ENCODE assay signal across 13 cellular contexts in the genomic region with DNA sequence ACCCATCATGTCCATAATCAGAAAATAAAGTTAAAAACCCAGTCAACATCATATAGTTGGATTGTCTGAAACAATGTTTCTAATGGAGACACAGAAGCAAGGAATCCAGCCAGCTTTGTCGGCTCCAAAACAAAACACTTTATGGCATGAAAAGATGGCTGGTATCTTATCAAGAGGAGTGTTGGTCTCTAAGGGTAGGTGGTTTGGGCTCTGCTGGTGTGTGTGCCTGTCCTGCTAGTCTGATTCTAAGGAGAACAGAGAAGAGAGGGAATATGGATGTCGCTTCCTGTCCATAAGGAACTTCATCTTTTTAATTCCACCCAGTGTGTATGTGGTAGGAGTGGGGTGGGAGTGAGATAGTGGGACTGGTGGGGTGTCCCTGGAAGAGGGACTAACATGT. TPM values are rescaled to one million over a fixed set of nuclear protein-coding genes. Genes with fewer than 3 reads are reported as not detected.
DNase-seq lines count a peak whose midpoint lies in the region; ATAC-seq and TF ChIP-seq lines count a peak whose summit lies in the region.
"Had no signal": no experiment of that assay in that cellular context is flagged by ENCODE, and none has a peak within 500 bp of the region (broad histone marks: within the 10 kb centered on the region; RNA-seq: fewer than 3 reads in every experiment).

No MANE protein-coding gene starts in this region.

- ATAC-seq in central memory CD8-positive, alpha-beta T cell (replicated peaks; ENCODE audit: extremely low read depth, poor library complexity, severe bottlenecking), result no peak
- no peak for ATAC-seq in HG03571 (IDR thresholded peaks at IDR 0.05; ENCODE audit: unreplicated experiment)
- ATAC-seq: foreskin keratinocyte had no signal

- H3K23ac ChIP-seq in mesenchymal stem cell (ENCODE audit: low read length in 2 of 2), result no peak overlapping the region

- H3K4me2 ChIP-seq in mesenchymal stem cell (ENCODE audit: low read length, poor library complexity, severe bottlenecking), result no peak overlapping the region

- H3K4me1 Mint-ChIP-seq in activated T-cell treated with anti-CD3 and anti-CD28 coated beads, Interleukin-2, amount 50 U/mL, for 24 hours (ENCODE audit: low read depth), result peaks cover 62% of the 10 kb centered on the region
- peaks cover 44% of the 10 kb centered on the region for H3K4me1 Mint-ChIP-seq in central memory CD8-positive, alpha-beta T cell

- no peak overlapping the region for H2BK15ac ChIP-seq in mesenchymal stem cell (ENCODE audit: low read depth, poor library complexity, severe bottlenecking)

- 91% methylated on average over 2 of the region's 2 CpGs for WGBS in mesenchymal stem cell
- 45 to 52% methylated on average over 2 of the region's 2 CpGs for WGBS in testis, 2 donors

- H3K4me3 Mint-ChIP-seq in activated T-cell treated with anti-CD3 and anti-CD28 coated beads, Interleukin-2, amount 50 U/mL, for 24 hours, result no peak overlapping the region
- no peak overlapping the region for H3K4me3 Mint-ChIP-seq in central memory CD8-positive, alpha-beta T cell

- no peak overlapping the region for H3K4me3 ChIP-seq in mesenchymal stem cell (ENCODE audit: insufficient read depth in 1 of 2, low read depth in 1 of 2, low read length in 2 of 2)
- no peak overlapping the region for H3K4me3 ChIP-seq in testis
- H3K4me3 ChIP-seq: lung had no signal

- peak overlapping the region; percentile 38 for H3K27ac Mint-ChIP-seq in activated T-cell treated with anti-CD3 and anti-CD28 coated beads, Interleukin-2, amount 50 U/mL, for 24 hours
- H3K27ac Mint-ChIP-seq in central memory CD8-positive, alpha-beta T cell (ENCODE audit: low read depth), result peak overlapping the region; percentile 19

- H3K27ac ChIP-seq in mesenchymal stem cell (ENCODE audit: low read length, poor library complexity, severe bottlenecking), result no peak overlapping the region
- peak overlapping the region; percentile 17 to 36 for H3K27ac ChIP-seq in testis
- H3K27ac ChIP-seq: foreskin keratinocyte had no signal

- peaks cover 6% of the 10 kb centered on the region for H3K36me3 Mint-ChIP-seq in activated T-cell treated with anti-CD3 and anti-CD28 coated beads, Interleukin-2, amount 50 U/mL, for 24 hours (ENCODE audit: low read depth)
- H3K36me3 Mint-ChIP-seq in central memory CD8-positive, alpha-beta T cell (ENCODE audit: insufficient read depth), result peaks cover 2% of the 10 kb centered on the region

- H3K18ac ChIP-seq in mesenchymal stem cell (ENCODE audit: low read depth in 1 of 2, low read length in 2 of 2), result no peak overlapping the region

- H2AK5ac ChIP-seq in mesenchymal stem cell (ENCODE audit: low read length, severe bottlenecking), result no peak overlapping the region

- H3K9me3 ChIP-seq in mesenchymal stem cell (ENCODE audit: control insufficient read depth, low read length) (no peaks in the 10 kb centered on the region), testis (no peaks in the 10 kb centered on the region)

- H3K27me3 ChIP-seq in mesenchymal stem cell (ENCODE audit: control insufficient read depth in 1 of 2, insufficient read depth in 1 of 2, low read length in 2 of 2) (no peaks in the 10 kb centered on the region), testis (no peaks in the 10 kb centered on the region)
- H3K27me3 ChIP-seq: foreskin keratinocyte had no signal

- H3K4me1 ChIP-seq in mesenchymal stem cell (ENCODE audit: control insufficient read depth, insufficient read depth, low read depth, low read length) (peaks cover 3% of the 10 kb centered on the region), testis (peaks cover 22% of the 10 kb centered on the region)

- H3K9ac ChIP-seq in mesenchymal stem cell (ENCODE audit: low read length), result no peak overlapping the region

- no peaks in the 10 kb centered on the region for H3K9me3 Mint-ChIP-seq in activated T-cell treated with anti-CD3 and anti-CD28 coated beads, Interleukin-2, amount 50 U/mL, for 24 hours
- no peaks in the 10 kb centered on the region for H3K9me3 Mint-ChIP-seq in central memory CD8-positive, alpha-beta T cell

- no peak for DNase-seq in activated T-cell treated with anti-CD3 and anti-CD28 coated beads, Interleukin-2, amount 50 U/mL, for 24 hours
- DNase-seq in activated T-cell treated with anti-CD3 and anti-CD28 coated beads for 4 hours (no peak), mesenchymal stem cell (no peak), testis (peak; percentile 69), SKM-1 (lab: John Stamatoyannopoulos, UW; ENCODE audit: unreplicated experiment) (no peak), dedifferentiated amniotic fluid mesenchymal stem cell (ENCODE audit: extremely low spot score) (no peak)
- no peak for DNase-seq in central memory CD8-positive, alpha-beta T cell (ENCODE audit: low spot score in 2 of 2)
- DNase-seq: activated T-cell treated with anti-CD3 and anti-CD28 coated beads, Interleukin-2, amount 50 U/mL, for 1 hour; KG1; NCI-H2081 had no signal

- no peak overlapping the region for H2BK120ac ChIP-seq in mesenchymal stem cell (ENCODE audit: low read depth, low read length)

- H2BK12ac ChIP-seq in mesenchymal stem cell (ENCODE audit: low read length in 2 of 2), result no peak overlapping the region

- H3K79me1 ChIP-seq in mesenchymal stem cell (replicated peaks; ENCODE audit: low read length, poor library complexity, severe bottlenecking), result peaks cover 13% of the 10 kb centered on the region

- H3K4ac ChIP-seq in mesenchymal stem cell (ENCODE audit: low read depth in 1 of 2, low read length in 2 of 2), result no peak overlapping the region

- no peak overlapping the region for H2AFZ ChIP-seq in mesenchymal stem cell (ENCODE audit: low read depth, low read length)

- no peaks in the 10 kb centered on the region for H3K27me3 Mint-ChIP-seq in activated T-cell treated with anti-CD3 and anti-CD28 coated beads, Interleukin-2, amount 50 U/mL, for 24 hours
- no peaks in the 10 kb centered on the region for H3K27me3 Mint-ChIP-seq in central memory CD8-positive, alpha-beta T cell

- H4K91ac ChIP-seq in mesenchymal stem cell (ENCODE audit: low read length), result no peak overlapping the region

- H3K14ac ChIP-seq in mesenchymal stem cell (ENCODE audit: low read length in 2 of 2), result no peak overlapping the region

- TF ChIP-seq POLR2A in testis (IDR thresholded peaks at IDR 0.05), result no peak

- intact Hi-C loops in testis (cut with DNase I; ENCODE audit: low total_unique reads), result no loop called here

- H2BK5ac ChIP-seq in mesenchymal stem cell (ENCODE audit: low read depth, low read length, poor library complexity, severe bottlenecking), result no peak overlapping the region

- TF ChIP-seq CTCF in testis (IDR thresholded peaks at IDR 0.05), result no peak

- H3K36me3 ChIP-seq in mesenchymal stem cell (ENCODE audit: control insufficient read depth in 1 of 2, insufficient read depth in 2 of 2, low read depth in 1 of 2, low read length in 2 of 2) (no peaks in the 10 kb centered on the region), testis (ENCODE audit: low read depth, missing control alignments) (no peaks in the 10 kb centered on the region)

- peak overlapping the region; percentile 36 for H4K8ac ChIP-seq in mesenchymal stem cell (ENCODE audit: low read length)

RNA-seq across cellular contexts. Expression of gene NT5C3A, which starts 19.1 kb away (rescaled TPM):
- polyA plus RNA-seq in mesenchymal stem cell (2013, experiment 1 of 2), result 18.2 TPM
- 19.5 TPM for polyA plus RNA-seq in mesenchymal stem cell (2013, experiment 2 of 2)
- 10 to 100 TPM; 19.5 to 23.8 TPM for total RNA-seq in testis
- 18.9 TPM for polyA plus RNA-seq in testis (ENCODE audit: insufficient read depth, low read depth, low replicate concordance)
